In genomic region chr12:98870521-98870920, GRCh38 we compare ENCODE assay signal across 18 cellular contexts.
A peak's percentile ranks its signal among the peaks of the same experiment; 100 is the strongest.
DNase-seq lines count a peak whose midpoint lies in the region; ATAC-seq and TF ChIP-seq lines count a peak whose summit lies in the region.
"Had no signal": no experiment of that assay in that cellular context is flagged by ENCODE, and none has a peak within 500 bp of the region (broad histone marks: within the 10 kb centered on the region; RNA-seq: fewer than 3 reads in every experiment).

No MANE protein-coding gene starts in this region.

- H3K4me3 Mint-ChIP-seq in WTC11 (no peak overlapping the region), nephron progenitor cell (no peak overlapping the region), Caco-2 (ENCODE audit: unreplicated experiment) (no peak overlapping the region)
- H3K4me3 Mint-ChIP-seq: activated CD4-positive, alpha-beta T cell treated with anti-CD3 and anti-CD28 coated beads, Interleukin-2, amount 10 ng/mL, durations not matched to agents 7 days and 5 days; dendritic cell treated with granulocyte-macrophage colony-stimulating factor and Interleukin-4, amounts not matched to agents 40 ng/mL and 50 ng/mL, for 4 days; T-helper 2 cell treated with Interferon-gamma antibody and Interleukin-4, amounts not matched to agents 5 μg/mL and 100 μg/mL, for 36 hours had no signal

- CTCF ChIA-PET in WTC11 (lab: Charles Lee) (no interaction called here), Caco-2 (lab: Charles Lee) (interaction anchor here (0.6 kb wide), 1 partner anchor 820 kb away, joined by 3 read pairs; no protein-coding TSS in a partner anchor)

- H3K27me3 ChIP-seq in Caco-2 (replicated peaks; ENCODE audit: control insufficient read depth, insufficient read depth, low read length): 0 out of 2 replicates have a peak, but pooled peaks cover 1% of the 10 kb centered on the region
- H3K27me3 ChIP-seq: esophagus squamous epithelium, right atrium auricular region, upper lobe of left lung had no signal

- H3K4me1 Mint-ChIP-seq in WTC11 (peaks cover 13% of the 10 kb centered on the region), nephron progenitor cell (peaks cover 5% of the 10 kb centered on the region), Caco-2 (ENCODE audit: low read depth, unreplicated experiment) (no peaks in the 10 kb centered on the region)

- H3K27me3 Mint-ChIP-seq in WTC11 (ENCODE audit: low read depth): peaks cover 48% of the 10 kb centered on the region
- peaks cover 11% of the 10 kb centered on the region for H3K27me3 Mint-ChIP-seq in nephron progenitor cell (ENCODE audit: low read depth, poor library complexity)
- H3K27me3 Mint-ChIP-seq in Caco-2 (ENCODE audit: insufficient read depth, unreplicated experiment): peaks cover 6% of the 10 kb centered on the region
- H3K27me3 Mint-ChIP-seq: dendritic cell treated with granulocyte-macrophage colony-stimulating factor and Interleukin-4, amounts not matched to agents 40 ng/mL and 50 ng/mL, for 4 days had no signal

- H3K9me3 ChIP-seq in Caco-2: 0 out of 2 replicates have a peak, but pooled peaks cover 3% of the 10 kb centered on the region
- H3K9me3 ChIP-seq: esophagus squamous epithelium, right atrium auricular region, upper lobe of left lung had no signal

- intact Hi-C loops in Caco-2 (cut with micrococcal nuclease; ENCODE audit: unreplicated experiment): no loop called here

- ATAC-seq in WTC11 (peak; percentile 44), HG02642 (IDR thresholded peaks at IDR 0.05; ENCODE audit: poor library complexity, unreplicated experiment) (no peak)

- BruUV-seq in Caco-2 (replicated peaks; lab: Mats Ljungman, UMichigan): no TSS peak

- H3K36me3 ChIP-seq in Caco-2 (ENCODE audit: control insufficient read depth, insufficient read depth, low read length): no peaks in the 10 kb centered on the region
- H3K36me3 ChIP-seq: esophagus squamous epithelium, right atrium auricular region, upper lobe of left lung had no signal

- POLR2A ChIA-PET in WTC11 (lab: Charles Lee) (no interaction called here), Caco-2 (lab: Charles Lee) (no interaction called here)

- no peak overlapping the region for H3K27ac Mint-ChIP-seq in WTC11
- no peak overlapping the region for H3K27ac Mint-ChIP-seq in nephron progenitor cell
- H3K27ac Mint-ChIP-seq in Caco-2 (ENCODE audit: unreplicated experiment): no peak overlapping the region
- H3K27ac Mint-ChIP-seq: activated CD4-positive, alpha-beta T cell treated with anti-CD3 and anti-CD28 coated beads, Interleukin-2, amount 10 ng/mL, durations not matched to agents 7 days and 5 days; dendritic cell treated with granulocyte-macrophage colony-stimulating factor and Interleukin-4, amounts not matched to agents 40 ng/mL and 50 ng/mL, for 4 days; T-helper 2 cell treated with Interferon-gamma antibody and Interleukin-4, amounts not matched to agents 5 μg/mL and 100 μg/mL, for 36 hours had no signal

- H3K9me3 Mint-ChIP-seq in WTC11 (peaks cover 6% of the 10 kb centered on the region; the same call in 1 of the 2 replicates), nephron progenitor cell (peaks cover under 1% of the 10 kb centered on the region), Caco-2 (ENCODE audit: unreplicated experiment) (peaks cover 2% of the 10 kb centered on the region)
- H3K9me3 Mint-ChIP-seq: activated CD4-positive, alpha-beta T cell treated with anti-CD3 and anti-CD28 coated beads, Interleukin-2, amount 10 ng/mL, durations not matched to agents 7 days and 5 days; T-helper 2 cell treated with Interferon-gamma antibody and Interleukin-4, amounts not matched to agents 5 μg/mL and 100 μg/mL, for 36 hours had no signal

- DNase-seq in DMS53 treated with DMSO at 0.1 percent for 48 hours (lab: John Stamatoyannopoulos, UW; ENCODE audit: unreplicated experiment) (peak; percentile 41), NCI-H2029 (lab: John Stamatoyannopoulos, UW) (peak; percentile 44), WTC11 (ENCODE audit: low spot score) (no peak), middle frontal gyrus (ENCODE audit: extremely low spot score, low spot score) (peak; percentile 67), nephron progenitor cell (no peak), Caco-2 (no peak), KG1 (lab: John Stamatoyannopoulos, UW) (no peak)
- DNase-seq: activated CD4-positive, alpha-beta T cell treated with anti-CD3 and anti-CD28 coated beads, Interleukin-2, amount 10 ng/mL, durations not matched to agents 7 days and 5 days; aorta; esophagus squamous epithelium; NK-92 treated with Interleukin-12 subunit alpha and Interleukin-12 subunit beta, amount 100 ng/mL, for 24 hours; Right ventricle myocardium superior; stimulated activated CD4-positive, alpha-beta T cell treated with anti-CD3 and anti-CD28 coated beads, Interleukin-1b, Interleukin-23, amount 100 ng/mL, for 48 hours; upper lobe of left lung had no signal

- H3K36me3 Mint-ChIP-seq in WTC11 (no peaks in the 10 kb centered on the region), nephron progenitor cell (ENCODE audit: low read depth) (no peaks in the 10 kb centered on the region), Caco-2 (ENCODE audit: insufficient read depth, unreplicated experiment) (no peaks in the 10 kb centered on the region)

- H3K4me1 ChIP-seq in Caco-2: no peaks in the 10 kb centered on the region
- H3K4me1 ChIP-seq: esophagus squamous epithelium, right atrium auricular region, upper lobe of left lung had no signal

- TF ChIP-seq CTCF in WTC11 (IDR thresholded peaks at IDR 0.05) (no peak), nephron progenitor cell (IDR thresholded peaks at IDR 0.05) (no peak), Caco-2 (IDR thresholded peaks at IDR 0.05; ENCODE audit: insufficient read depth in 1 of 2, low read depth in 1 of 2, low read length in 1 of 2, severe bottlenecking in 1 of 2, unreplicated experiment in 1 of 2) (no peak)

- H3K4me3 ChIP-seq in Caco-2 (ENCODE audit: low read depth, low read length): no peak overlapping the region
- H3K4me3 ChIP-seq: esophagus squamous epithelium, right atrium auricular region, upper lobe of left lung had no signal

TF ChIP-seq in WTC11, 78 proteins besides CTCF, POLR2A, EP300 and RAD21:
- TF ChIP-seq ATF1 (CRISPR knock-in tag; IDR thresholded peaks at IDR 0.05) (no peak), IRF1 (CRISPR knock-in tag; IDR thresholded peaks at IDR 0.05) (no peak), NFYB (CRISPR knock-in tag; conservative IDR thresholded peaks at IDR 0.05; ENCODE audit: low read depth) (no peak), USF2 (CRISPR knock-in tag; IDR thresholded peaks at IDR 0.05) (no peak)

Comparison
In these comparisons a context has a peak if more than half of its experiments do, and no peak if none do; other contexts are left out.
1. DNase-seq: peak in DMS53 treated with DMSO at 0.1 percent for 48 hours (single experiment), NCI-H2029 (single experiment) and middle frontal gyrus (single experiment); none in WTC11 (single experiment), nephron progenitor cell (single experiment), Caco-2 (0 of 2) and KG1 (single experiment).